21 cellular contexts compared by ENCODE assay signal in genomic region chr6:5638666-5639065, GRCh38.
DNase-seq lines count a peak whose midpoint lies in the region; ATAC-seq and TF ChIP-seq lines count a peak whose summit lies in the region.
"Had no signal": no experiment of that assay in that cellular context is flagged by ENCODE, and none has a peak within 500 bp of the region (broad histone marks: within the 10 kb centered on the region; RNA-seq: fewer than 3 reads in every experiment).

No MANE protein-coding gene starts in this region.

- no peaks in the 10 kb centered on the region for H3K36me3 Mint-ChIP-seq in stimulated activated effector memory CD8-positive, alpha-beta T cell treated with anti-CD3 and anti-CD28 coated beads, Interleukin-12 subunit alpha, Interleukin-12 subunit beta, amount 100 ng/mL, for 72 hours
- H3K36me3 Mint-ChIP-seq in activated T-cell treated with anti-CD3 and anti-CD28 coated beads, Interleukin-2, amount 50 U/mL, for 24 hours (ENCODE audit: low read depth), result peaks cover 34% of the 10 kb centered on the region
- peaks cover 5% of the 10 kb centered on the region for H3K36me3 Mint-ChIP-seq in activated CD4-positive, alpha-beta T cell treated with anti-CD3 and anti-CD28 coated beads, Interleukin-2, amount 10 ng/mL, durations not matched to agents 24 days and 14 days (ENCODE audit: low read depth)

- no peak overlapping the region for H3K4me3 Mint-ChIP-seq in stimulated activated effector memory CD8-positive, alpha-beta T cell treated with anti-CD3 and anti-CD28 coated beads, Interleukin-12 subunit alpha, Interleukin-12 subunit beta, amount 100 ng/mL, for 72 hours
- H3K4me3 Mint-ChIP-seq in activated T-cell treated with anti-CD3 and anti-CD28 coated beads, Interleukin-2, amount 50 U/mL, for 24 hours, result no peak overlapping the region
- H3K4me3 Mint-ChIP-seq in activated CD4-positive, alpha-beta T cell treated with anti-CD3 and anti-CD28 coated beads, Interleukin-2, amount 10 ng/mL, durations not matched to agents 24 days and 14 days, result no peak overlapping the region

- peaks cover 0 to 19% (median 8%) of the 10 kb centered on the region in 12 donors for H3K9me3 ChIP-seq in heart left ventricle

- intact Hi-C loops in heart left ventricle (cut with DNase I), result loop anchor here in 1 of 10 donors (5.0 kb wide), 1 partner anchor 129 kb away; no protein-coding TSS in a partner anchor
- intact Hi-C loops in activated CD4-positive, alpha-beta T cell treated with anti-CD3 and anti-CD28 coated beads, Interleukin-2, amount 10 ng/mL, durations not matched to agents 24 days and 14 days (cut with micrococcal nuclease), result no loop called here

- H3K9me3 Mint-ChIP-seq in stimulated activated effector memory CD8-positive, alpha-beta T cell treated with anti-CD3 and anti-CD28 coated beads, Interleukin-12 subunit alpha, Interleukin-12 subunit beta, amount 100 ng/mL, for 72 hours, result peaks cover 5% of the 10 kb centered on the region
- peaks cover 8% of the 10 kb centered on the region for H3K9me3 Mint-ChIP-seq in activated T-cell treated with anti-CD3 and anti-CD28 coated beads, Interleukin-2, amount 50 U/mL, for 24 hours
- H3K9me3 Mint-ChIP-seq in activated CD4-positive, alpha-beta T cell treated with anti-CD3 and anti-CD28 coated beads, Interleukin-2, amount 10 ng/mL, durations not matched to agents 24 days and 14 days, result peaks cover 17% of the 10 kb centered on the region

- H3K4me1 ChIP-seq in heart left ventricle, result peaks cover 0 to 21% (median 0%) of the 10 kb centered on the region in 12 donors
- H3K4me1 ChIP-seq: BLaER1 had no signal

- no peaks in the 10 kb centered on the region for H3K27me3 Mint-ChIP-seq in activated T-cell treated with anti-CD3 and anti-CD28 coated beads, Interleukin-2, amount 50 U/mL, for 24 hours
- no peaks in the 10 kb centered on the region for H3K27me3 Mint-ChIP-seq in activated CD4-positive, alpha-beta T cell treated with anti-CD3 and anti-CD28 coated beads, Interleukin-2, amount 10 ng/mL, durations not matched to agents 24 days and 14 days

- no peaks in the 10 kb centered on the region for H3K36me3 ChIP-seq in heart left ventricle

- H3K4me1 Mint-ChIP-seq in stimulated activated effector memory CD8-positive, alpha-beta T cell treated with anti-CD3 and anti-CD28 coated beads, Interleukin-12 subunit alpha, Interleukin-12 subunit beta, amount 100 ng/mL, for 72 hours, result no peaks in the 10 kb centered on the region
- no peaks in the 10 kb centered on the region for H3K4me1 Mint-ChIP-seq in activated T-cell treated with anti-CD3 and anti-CD28 coated beads, Interleukin-2, amount 50 U/mL, for 24 hours (ENCODE audit: low read depth)
- H3K4me1 Mint-ChIP-seq in activated CD4-positive, alpha-beta T cell treated with anti-CD3 and anti-CD28 coated beads, Interleukin-2, amount 10 ng/mL, durations not matched to agents 24 days and 14 days, result no peaks in the 10 kb centered on the region

- peak; percentile 86 to 93 (median 93) for ATAC-seq in heart left ventricle
- ATAC-seq in HG03520 (IDR thresholded peaks at IDR 0.05; ENCODE audit: unreplicated experiment), result no peak
- ATAC-seq in stimulated activated effector memory CD8-positive, alpha-beta T cell treated with anti-CD3 and anti-CD28 coated beads, Interleukin-12 subunit alpha, Interleukin-12 subunit beta, amount 100 ng/mL, for 72 hours, result no peak
- ATAC-seq: HCT116, K562 had no signal

- H3K4me3 ChIP-seq in heart left ventricle, result no peak overlapping the region
- H3K4me3 ChIP-seq: BLaER1, GM23248, K562 had no signal

- no peak for TF ChIP-seq POLR2A in heart left ventricle (IDR thresholded peaks at IDR 0.05)

- WGBS in heart left ventricle, 4 donors, result 51 to 76% (median 65%) methylated on average over 5 to 8 of the region's 8 CpGs

- no peaks in the 10 kb centered on the region for H3K27me3 ChIP-seq in heart left ventricle
- H3K27me3 ChIP-seq: BLaER1 had no signal

- H3K27ac Mint-ChIP-seq in stimulated activated effector memory CD8-positive, alpha-beta T cell treated with anti-CD3 and anti-CD28 coated beads, Interleukin-12 subunit alpha, Interleukin-12 subunit beta, amount 100 ng/mL, for 72 hours, result no peak overlapping the region
- no peak overlapping the region for H3K27ac Mint-ChIP-seq in activated T-cell treated with anti-CD3 and anti-CD28 coated beads, Interleukin-2, amount 50 U/mL, for 24 hours
- no peak overlapping the region for H3K27ac Mint-ChIP-seq in activated CD4-positive, alpha-beta T cell treated with anti-CD3 and anti-CD28 coated beads, Interleukin-2, amount 10 ng/mL, durations not matched to agents 24 days and 14 days

- TF ChIP-seq CTCF in heart left ventricle (IDR thresholded peaks at IDR 0.05), result no peak

- H3K27ac ChIP-seq in heart left ventricle, result peak overlapping the region in 7 of 12 donors; percentile 8 to 58 (median 44)
- H3K27ac ChIP-seq: BLaER1, GM23248 had no signal

- DNase-seq in amygdala (lab: John Stamatoyannopoulos, UW), result peak in 41 of 56 donors; percentile 5 to 81 (median 33)
- DNase-seq in heart left ventricle, result peak; percentile 63 to 89 (median 73)
- DNase-seq in inferior parietal cortex (ENCODE audit: extremely low spot score), result peak; percentile 46
- peak; percentile 47 for DNase-seq in putamen (ENCODE audit: low spot score)
- DNase-seq in stimulated activated effector memory CD8-positive, alpha-beta T cell treated with anti-CD3 and anti-CD28 coated beads, Interleukin-12 subunit alpha, Interleukin-12 subunit beta, amount 100 ng/mL, for 72 hours (ENCODE audit: low spot score in 2 of 2), result no peak
- DNase-seq in activated T-cell treated with anti-CD3 and anti-CD28 coated beads, Interleukin-2, amount 50 U/mL, for 24 hours, result no peak
- DNase-seq in activated CD4-positive, alpha-beta T cell treated with anti-CD3 and anti-CD28 coated beads, Interleukin-2, amount 10 ng/mL, durations not matched to agents 24 days and 14 days, result no peak
- DNase-seq: DMS79 treated with DMSO at 0.1 percent for 48 hours, GM23248, MV-4-11, NCI-H1417 treated with DMSO at 0.1 percent for 48 hours, NCI-H2029, NCI-H2171, NCI-H446, NCI-H748 treated with DMSO at 0.1 percent for 48 hours, OCI-M1, RPMI8226 had no signal

Comparison
In these comparisons a context has a peak if more than half of its experiments do, and no peak if none do; other contexts are left out.
1. DNase-seq: peak in amygdala (41 of 56), heart left ventricle (5 of 5), inferior parietal cortex (single experiment) and putamen (single experiment); none in stimulated activated effector memory CD8-positive, alpha-beta T cell treated with anti-CD3 and anti-CD28 coated beads, Interleukin-12 subunit alpha, Interleukin-12 subunit beta, amount 100 ng/mL, for 72 hours (0 of 2), activated T-cell treated with anti-CD3 and anti-CD28 coated beads, Interleukin-2, amount 50 U/mL, for 24 hours (single experiment) and activated CD4-positive, alpha-beta T cell treated with anti-CD3 and anti-CD28 coated beads, Interleukin-2, amount 10 ng/mL, durations not matched to agents 24 days and 14 days (single experiment).
2. ATAC-seq: peak in heart left ventricle (4 of 4); none in HG03520 (single experiment) and stimulated activated effector memory CD8-positive, alpha-beta T cell treated with anti-CD3 and anti-CD28 coated beads, Interleukin-12 subunit alpha, Interleukin-12 subunit beta, amount 100 ng/mL, for 72 hours (single experiment).